In the genomic region with DNA sequence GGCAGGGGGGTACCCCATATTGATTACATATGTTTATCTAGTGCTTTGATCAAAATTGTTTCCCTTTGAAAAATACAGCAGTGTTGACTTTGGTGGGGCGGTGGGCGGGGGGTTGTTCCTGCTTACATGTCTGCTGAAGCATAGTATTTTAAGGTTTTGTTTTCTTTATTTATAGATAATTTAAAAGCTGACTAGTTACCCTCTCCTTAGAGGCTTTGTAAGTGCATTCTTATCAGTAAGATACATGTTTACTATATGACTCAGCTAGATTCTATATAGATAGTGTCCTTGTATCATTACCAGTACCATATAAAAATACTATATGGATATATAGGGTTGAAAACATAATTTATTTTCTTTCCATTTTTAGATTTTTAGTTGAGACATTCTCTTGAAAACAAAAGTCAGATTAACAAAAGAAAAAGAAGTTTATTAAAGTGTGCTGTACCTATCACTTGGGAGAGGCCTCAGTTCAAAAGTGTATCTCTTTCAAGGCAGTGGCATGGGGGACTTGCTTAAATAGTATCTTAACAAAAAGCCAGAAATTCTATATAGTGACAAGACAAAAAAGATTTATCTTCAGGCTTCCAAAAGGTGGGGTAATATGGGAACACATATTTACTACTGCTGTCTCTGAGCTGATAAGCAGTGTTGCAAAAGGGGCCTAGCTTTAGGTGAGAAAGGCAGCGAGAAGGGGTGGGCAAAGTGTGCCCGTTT, we compare ENCODE assay signal across 2 cellular contexts.
TF ChIP-seq lines count a peak whose summit lies in the region.

No MANE protein-coding gene starts in this region.

TF ChIP-seq in A549, 52 proteins besides CTCF, POLR2A, EP300 and RAD21:
- TF ChIP-seq FOSL2 (IDR thresholded peaks at IDR 0.05) (no peak), FOSL2 (CRISPR knock-in tag; IDR thresholded peaks at IDR 0.05) (peak; percentile 37), CEBPB (IDR thresholded peaks at IDR 0.05) (no peak), GATA3 (IDR thresholded peaks at IDR 0.05; ENCODE audit: borderline replicate concordance) (peak; percentile 75), CHD2 (IDR thresholded peaks at IDR 0.05; ENCODE audit: low read length, partially characterized antibody) (no peak), TFCP2L1 (CRISPR knock-in tag; IDR thresholded peaks at IDR 0.05) (no peak)

TF ChIP-seq in HEK293, 187 proteins besides CTCF, POLR2A, EP300 and RAD21 (continues in another document):
- TF ChIP-seq ZNF791 (tag by site-specific recombination; IDR thresholded peaks at IDR 0.05) (no peak), ZNF366 (tag by site-specific recombination; conservative IDR thresholded peaks at IDR 0.05) (peak; percentile 63), ZNF792 (tag by site-specific recombination; IDR thresholded peaks at IDR 0.05) (no peak), TRIM28 (IDR thresholded peaks at IDR 0.05; ENCODE audit: borderline replicate concordance, low read length) (no peak; the same call in 1 of the 2 replicates), ZNF239 (tag by site-specific recombination; IDR thresholded peaks at IDR 0.05) (no peak), ZNF266 (tag by site-specific recombination; IDR thresholded peaks at IDR 0.05; ENCODE audit: low read depth) (no peak), ZNF843 (tag by site-specific recombination; IDR thresholded peaks at IDR 0.05) (peak; percentile 76), ZNF664 (tag by site-specific recombination; IDR thresholded peaks at IDR 0.05) (0 out of 2 replicates have a peak, but pooled peaks have one; percentile 16), IKZF3 (tag by site-specific recombination; IDR thresholded peaks at IDR 0.05) (no peak), ZNF174 (tag by site-specific recombination; IDR thresholded peaks at IDR 0.05) (no peak), ZNF529 (tag by site-specific recombination; IDR thresholded peaks at IDR 0.05; ENCODE audit: insufficient replicate concordance) (no peak), ZNF658 (tag by site-specific recombination; IDR thresholded peaks at IDR 0.05) (no peak), ZNF433 (tag by site-specific recombination; IDR thresholded peaks at IDR 0.05; ENCODE audit: low read depth) (no peak), BCL11A (tag by site-specific recombination; IDR thresholded peaks at IDR 0.05; ENCODE audit: low read depth) (no peak), RBAK (tag by site-specific recombination; IDR thresholded peaks at IDR 0.05) (no peak), GLIS1 (tag by site-specific recombination; IDR thresholded peaks at IDR 0.05) (no peak), ZNF23 (tag by site-specific recombination; IDR thresholded peaks at IDR 0.05; ENCODE audit: borderline replicate concordance) (no peak), ZNF211 (tag by site-specific recombination; IDR thresholded peaks at IDR 0.05; ENCODE audit: low read depth) (no peak), ZNF335 (tag by site-specific recombination; conservative IDR thresholded peaks at IDR 0.05) (peak; percentile 72), HOXA7 (CRISPR knock-in tag; IDR thresholded peaks at IDR 0.05; ENCODE audit: borderline replicate concordance) (no peak), KLF8 (tag by site-specific recombination; IDR thresholded peaks at IDR 0.05) (peak; percentile 51), OVOL3 (tag by site-specific recombination; IDR thresholded peaks at IDR 0.05) (no peak), ZNF138 (tag by site-specific recombination; IDR thresholded peaks at IDR 0.05; ENCODE audit: borderline replicate concordance) (no peak), ZNF341 (tag by site-specific recombination; IDR thresholded peaks at IDR 0.05; ENCODE audit: low read depth) (no peak), SCRT2 (tag by site-specific recombination; IDR thresholded peaks at IDR 0.05) (no peak), WT1 (tag by site-specific recombination; IDR thresholded peaks at IDR 0.05) (0 out of 2 replicates have a peak, but pooled peaks have one; percentile 24), OSR2 (tag by site-specific recombination; IDR thresholded peaks at IDR 0.05) (peak; percentile 12; the same call in 1 of the 2 replicates), ZNF610 (tag by site-specific recombination; IDR thresholded peaks at IDR 0.05; ENCODE audit: borderline replicate concordance) (no peak), ZNF175 (tag by site-specific recombination; IDR thresholded peaks at IDR 0.05) (no peak), ZNF501 (tag by site-specific recombination; IDR thresholded peaks at IDR 0.05) (no peak), ZNF155 (tag by site-specific recombination; IDR thresholded peaks at IDR 0.05) (no peak), ZNF768 (tag by site-specific recombination; IDR thresholded peaks at IDR 0.05) (no peak), TCF7L2 (IDR thresholded peaks at IDR 0.05; ENCODE audit: borderline replicate concordance, low read depth, low read length) (peak; percentile 95), GLIS2 (tag by site-specific recombination; IDR thresholded peaks at IDR 0.05) (no peak), PRDM1 (tag by site-specific recombination; IDR thresholded peaks at IDR 0.05) (peak; percentile 40)
- TF ChIP-seq, protein P1, sequence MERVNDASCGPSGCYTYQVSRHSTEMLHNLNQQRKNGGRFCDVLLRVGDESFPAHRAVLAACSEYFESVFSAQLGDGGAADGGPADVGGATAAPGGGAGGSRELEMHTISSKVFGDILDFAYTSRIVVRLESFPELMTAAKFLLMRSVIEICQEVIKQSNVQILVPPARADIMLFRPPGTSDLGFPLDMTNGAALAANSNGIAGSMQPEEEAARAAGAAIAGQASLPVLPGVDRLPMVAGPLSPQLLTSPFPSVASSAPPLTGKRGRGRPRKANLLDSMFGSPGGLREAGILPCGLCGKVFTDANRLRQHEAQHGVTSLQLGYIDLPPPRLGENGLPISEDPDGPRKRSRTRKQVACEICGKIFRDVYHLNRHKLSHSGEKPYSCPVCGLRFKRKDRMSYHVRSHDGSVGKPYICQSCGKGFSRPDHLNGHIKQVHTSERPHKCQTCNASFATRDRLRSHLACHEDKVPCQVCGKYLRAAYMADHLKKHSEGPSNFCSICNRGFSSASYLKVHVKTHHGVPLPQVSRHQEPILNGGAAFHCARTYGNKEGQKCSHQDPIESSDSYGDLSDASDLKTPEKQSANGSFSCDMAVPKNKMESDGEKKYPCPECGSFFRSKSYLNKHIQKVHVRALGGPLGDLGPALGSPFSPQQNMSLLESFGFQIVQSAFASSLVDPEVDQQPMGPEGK (tag by site-specific recombination; IDR thresholded peaks at IDR 0.05), result peak; percentile 21; the same call in 1 of the 2 replicates
- TF ChIP-seq, protein P2, sequence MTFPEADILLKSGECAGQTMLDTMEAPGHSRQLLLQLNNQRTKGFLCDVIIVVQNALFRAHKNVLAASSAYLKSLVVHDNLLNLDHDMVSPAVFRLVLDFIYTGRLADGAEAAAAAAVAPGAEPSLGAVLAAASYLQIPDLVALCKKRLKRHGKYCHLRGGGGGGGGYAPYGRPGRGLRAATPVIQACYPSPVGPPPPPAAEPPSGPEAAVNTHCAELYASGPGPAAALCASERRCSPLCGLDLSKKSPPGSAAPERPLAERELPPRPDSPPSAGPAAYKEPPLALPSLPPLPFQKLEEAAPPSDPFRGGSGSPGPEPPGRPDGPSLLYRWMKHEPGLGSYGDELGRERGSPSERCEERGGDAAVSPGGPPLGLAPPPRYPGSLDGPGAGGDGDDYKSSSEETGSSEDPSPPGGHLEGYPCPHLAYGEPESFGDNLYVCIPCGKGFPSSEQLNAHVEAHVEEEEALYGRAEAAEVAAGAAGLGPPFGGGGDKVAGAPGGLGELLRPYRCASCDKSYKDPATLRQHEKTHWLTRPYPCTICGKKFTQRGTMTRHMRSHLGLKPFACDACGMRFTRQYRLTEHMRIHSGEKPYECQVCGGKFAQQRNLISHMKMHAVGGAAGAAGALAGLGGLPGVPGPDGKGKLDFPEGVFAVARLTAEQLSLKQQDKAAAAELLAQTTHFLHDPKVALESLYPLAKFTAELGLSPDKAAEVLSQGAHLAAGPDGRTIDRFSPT (tag by site-specific recombination; IDR thresholded peaks at IDR 0.05), result peak; percentile 52; the same call in 1 of the 2 replicates
- TF ChIP-seq, protein P3, sequence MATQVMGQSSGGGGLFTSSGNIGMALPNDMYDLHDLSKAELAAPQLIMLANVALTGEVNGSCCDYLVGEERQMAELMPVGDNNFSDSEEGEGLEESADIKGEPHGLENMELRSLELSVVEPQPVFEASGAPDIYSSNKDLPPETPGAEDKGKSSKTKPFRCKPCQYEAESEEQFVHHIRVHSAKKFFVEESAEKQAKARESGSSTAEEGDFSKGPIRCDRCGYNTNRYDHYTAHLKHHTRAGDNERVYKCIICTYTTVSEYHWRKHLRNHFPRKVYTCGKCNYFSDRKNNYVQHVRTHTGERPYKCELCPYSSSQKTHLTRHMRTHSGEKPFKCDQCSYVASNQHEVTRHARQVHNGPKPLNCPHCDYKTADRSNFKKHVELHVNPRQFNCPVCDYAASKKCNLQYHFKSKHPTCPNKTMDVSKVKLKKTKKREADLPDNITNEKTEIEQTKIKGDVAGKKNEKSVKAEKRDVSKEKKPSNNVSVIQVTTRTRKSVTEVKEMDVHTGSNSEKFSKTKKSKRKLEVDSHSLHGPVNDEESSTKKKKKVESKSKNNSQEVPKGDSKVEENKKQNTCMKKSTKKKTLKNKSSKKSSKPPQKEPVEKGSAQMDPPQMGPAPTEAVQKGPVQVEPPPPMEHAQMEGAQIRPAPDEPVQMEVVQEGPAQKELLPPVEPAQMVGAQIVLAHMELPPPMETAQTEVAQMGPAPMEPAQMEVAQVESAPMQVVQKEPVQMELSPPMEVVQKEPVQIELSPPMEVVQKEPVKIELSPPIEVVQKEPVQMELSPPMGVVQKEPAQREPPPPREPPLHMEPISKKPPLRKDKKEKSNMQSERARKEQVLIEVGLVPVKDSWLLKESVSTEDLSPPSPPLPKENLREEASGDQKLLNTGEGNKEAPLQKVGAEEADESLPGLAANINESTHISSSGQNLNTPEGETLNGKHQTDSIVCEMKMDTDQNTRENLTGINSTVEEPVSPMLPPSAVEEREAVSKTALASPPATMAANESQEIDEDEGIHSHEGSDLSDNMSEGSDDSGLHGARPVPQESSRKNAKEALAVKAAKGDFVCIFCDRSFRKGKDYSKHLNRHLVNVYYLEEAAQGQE (tag by site-specific recombination; IDR thresholded peaks at IDR 0.05), result no peak
- TF ChIP-seq, protein P4, sequence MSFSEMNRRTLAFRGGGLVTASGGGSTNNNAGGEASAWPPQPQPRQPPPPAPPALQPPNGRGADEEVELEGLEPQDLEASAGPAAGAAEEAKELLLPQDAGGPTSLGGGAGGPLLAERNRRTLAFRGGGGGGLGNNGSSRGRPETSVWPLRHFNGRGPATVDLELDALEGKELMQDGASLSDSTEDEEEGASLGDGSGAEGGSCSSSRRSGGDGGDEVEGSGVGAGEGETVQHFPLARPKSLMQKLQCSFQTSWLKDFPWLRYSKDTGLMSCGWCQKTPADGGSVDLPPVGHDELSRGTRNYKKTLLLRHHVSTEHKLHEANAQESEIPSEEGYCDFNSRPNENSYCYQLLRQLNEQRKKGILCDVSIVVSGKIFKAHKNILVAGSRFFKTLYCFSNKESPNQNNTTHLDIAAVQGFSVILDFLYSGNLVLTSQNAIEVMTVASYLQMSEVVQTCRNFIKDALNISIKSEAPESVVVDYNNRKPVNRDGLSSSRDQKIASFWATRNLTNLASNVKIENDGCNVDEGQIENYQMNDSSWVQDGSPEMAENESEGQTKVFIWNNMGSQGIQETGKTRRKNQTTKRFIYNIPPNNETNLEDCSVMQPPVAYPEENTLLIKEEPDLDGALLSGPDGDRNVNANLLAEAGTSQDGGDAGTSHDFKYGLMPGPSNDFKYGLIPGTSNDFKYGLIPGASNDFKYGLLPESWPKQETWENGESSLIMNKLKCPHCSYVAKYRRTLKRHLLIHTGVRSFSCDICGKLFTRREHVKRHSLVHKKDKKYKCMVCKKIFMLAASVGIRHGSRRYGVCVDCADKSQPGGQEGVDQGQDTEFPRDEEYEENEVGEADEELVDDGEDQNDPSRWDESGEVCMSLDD (tag by site-specific recombination; IDR thresholded peaks at IDR 0.05), result no peak
- TF ChIP-seq, protein P5, sequence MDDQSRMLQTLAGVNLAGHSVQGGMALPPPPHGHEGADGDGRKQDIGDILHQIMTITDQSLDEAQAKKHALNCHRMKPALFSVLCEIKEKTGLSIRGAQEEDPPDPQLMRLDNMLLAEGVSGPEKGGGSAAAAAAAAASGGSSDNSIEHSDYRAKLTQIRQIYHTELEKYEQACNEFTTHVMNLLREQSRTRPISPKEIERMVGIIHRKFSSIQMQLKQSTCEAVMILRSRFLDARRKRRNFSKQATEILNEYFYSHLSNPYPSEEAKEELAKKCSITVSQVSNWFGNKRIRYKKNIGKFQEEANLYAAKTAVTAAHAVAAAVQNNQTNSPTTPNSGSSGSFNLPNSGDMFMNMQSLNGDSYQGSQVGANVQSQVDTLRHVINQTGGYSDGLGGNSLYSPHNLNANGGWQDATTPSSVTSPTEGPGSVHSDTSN (CRISPR knock-in tag; IDR thresholded peaks at IDR 0.05), result no peak
- TF ChIP-seq, protein P6, sequence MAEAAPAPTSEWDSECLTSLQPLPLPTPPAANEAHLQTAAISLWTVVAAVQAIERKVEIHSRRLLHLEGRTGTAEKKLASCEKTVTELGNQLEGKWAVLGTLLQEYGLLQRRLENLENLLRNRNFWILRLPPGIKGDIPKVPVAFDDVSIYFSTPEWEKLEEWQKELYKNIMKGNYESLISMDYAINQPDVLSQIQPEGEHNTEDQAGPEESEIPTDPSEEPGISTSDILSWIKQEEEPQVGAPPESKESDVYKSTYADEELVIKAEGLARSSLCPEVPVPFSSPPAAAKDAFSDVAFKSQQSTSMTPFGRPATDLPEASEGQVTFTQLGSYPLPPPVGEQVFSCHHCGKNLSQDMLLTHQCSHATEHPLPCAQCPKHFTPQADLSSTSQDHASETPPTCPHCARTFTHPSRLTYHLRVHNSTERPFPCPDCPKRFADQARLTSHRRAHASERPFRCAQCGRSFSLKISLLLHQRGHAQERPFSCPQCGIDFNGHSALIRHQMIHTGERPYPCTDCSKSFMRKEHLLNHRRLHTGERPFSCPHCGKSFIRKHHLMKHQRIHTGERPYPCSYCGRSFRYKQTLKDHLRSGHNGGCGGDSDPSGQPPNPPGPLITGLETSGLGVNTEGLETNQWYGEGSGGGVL (tag by site-specific recombination; IDR thresholded peaks at IDR 0.05), result peak; percentile 30; the same call in 1 of the 2 replicates
- TF ChIP-seq, protein P7, sequence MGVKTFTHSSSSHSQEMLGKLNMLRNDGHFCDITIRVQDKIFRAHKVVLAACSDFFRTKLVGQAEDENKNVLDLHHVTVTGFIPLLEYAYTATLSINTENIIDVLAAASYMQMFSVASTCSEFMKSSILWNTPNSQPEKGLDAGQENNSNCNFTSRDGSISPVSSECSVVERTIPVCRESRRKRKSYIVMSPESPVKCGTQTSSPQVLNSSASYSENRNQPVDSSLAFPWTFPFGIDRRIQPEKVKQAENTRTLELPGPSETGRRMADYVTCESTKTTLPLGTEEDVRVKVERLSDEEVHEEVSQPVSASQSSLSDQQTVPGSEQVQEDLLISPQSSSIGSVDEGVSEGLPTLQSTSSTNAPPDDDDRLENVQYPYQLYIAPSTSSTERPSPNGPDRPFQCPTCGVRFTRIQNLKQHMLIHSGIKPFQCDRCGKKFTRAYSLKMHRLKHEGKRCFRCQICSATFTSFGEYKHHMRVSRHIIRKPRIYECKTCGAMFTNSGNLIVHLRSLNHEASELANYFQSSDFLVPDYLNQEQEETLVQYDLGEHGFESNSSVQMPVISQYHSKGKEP (tag by site-specific recombination; IDR thresholded peaks at IDR 0.05), result no peak
- TF ChIP-seq, protein P8, sequence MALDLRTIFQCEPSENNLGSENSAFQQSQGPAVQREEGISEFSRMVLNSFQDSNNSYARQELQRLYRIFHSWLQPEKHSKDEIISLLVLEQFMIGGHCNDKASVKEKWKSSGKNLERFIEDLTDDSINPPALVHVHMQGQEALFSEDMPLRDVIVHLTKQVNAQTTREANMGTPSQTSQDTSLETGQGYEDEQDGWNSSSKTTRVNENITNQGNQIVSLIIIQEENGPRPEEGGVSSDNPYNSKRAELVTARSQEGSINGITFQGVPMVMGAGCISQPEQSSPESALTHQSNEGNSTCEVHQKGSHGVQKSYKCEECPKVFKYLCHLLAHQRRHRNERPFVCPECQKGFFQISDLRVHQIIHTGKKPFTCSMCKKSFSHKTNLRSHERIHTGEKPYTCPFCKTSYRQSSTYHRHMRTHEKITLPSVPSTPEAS (tag by site-specific recombination; IDR thresholded peaks at IDR 0.05), result no peak
